Comparison of ENCODE assay signal across 9 cellular contexts in the genomic region with DNA sequence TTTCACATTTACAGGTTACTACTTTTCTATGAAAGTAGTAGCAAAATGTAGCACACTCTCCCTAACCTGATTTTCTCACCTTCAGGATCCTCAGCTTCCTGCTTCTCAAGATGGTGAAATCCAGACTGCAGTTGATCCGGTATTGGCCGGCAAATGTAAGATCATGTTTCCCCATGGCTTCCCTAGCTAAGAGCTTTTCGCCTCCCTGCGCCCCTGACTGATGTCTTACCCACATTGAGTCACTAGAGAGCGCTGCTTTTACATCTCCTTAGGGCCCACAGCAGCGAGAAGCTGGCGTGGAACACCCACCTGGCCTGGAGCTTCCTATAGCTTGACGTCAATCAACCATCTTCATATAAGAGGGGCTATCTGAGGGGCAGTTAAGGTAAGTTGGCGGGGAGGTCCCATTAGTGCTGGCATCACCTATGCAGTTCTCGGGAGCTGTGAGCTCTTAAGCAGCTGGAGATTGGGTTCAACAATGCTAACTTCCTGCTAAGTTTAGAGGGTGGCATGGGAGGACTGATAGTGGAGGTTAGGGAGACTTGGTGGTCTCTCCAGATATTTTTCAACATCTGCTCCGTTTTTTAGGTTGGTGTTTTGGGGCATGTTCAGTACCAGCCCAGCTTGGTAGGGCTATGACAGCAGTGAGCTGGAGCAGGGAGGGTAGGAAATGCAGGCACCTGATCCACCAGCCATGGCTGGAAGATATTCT. TPM values are rescaled to one million over a fixed set of nuclear protein-coding genes. Genes with fewer than 3 reads are reported as not detected.
DNase-seq lines count a peak whose midpoint lies in the region; ATAC-seq and TF ChIP-seq lines count a peak whose summit lies in the region.
"Had no signal": no experiment of that assay in that cellular context is flagged by ENCODE, and none has a peak within 500 bp of the region (broad histone marks: within the 10 kb centered on the region; RNA-seq: fewer than 3 reads in every experiment).

No MANE protein-coding gene starts in this region.

- H3K36me3 Mint-ChIP-seq in nephron (ENCODE audit: low read depth): no peaks in the 10 kb centered on the region

- H3K9me3 ChIP-seq in right atrium auricular region: no peaks in the 10 kb centered on the region

- H3K27ac Mint-ChIP-seq in nephron: peak overlapping the region; percentile 50 to 74 (median 54)

- intact Hi-C loops in Right ventricle myocardium superior (cut with DNase I): no loop called here

- DNase-seq in Right ventricle myocardium superior (no peak), right atrium auricular region (ENCODE audit: low spot score) (no peak), NCI-H1694 treated with DMSO at 0.1 percent for 48 hours (lab: John Stamatoyannopoulos, UW) (peak; percentile 87)
- peak; percentile 50 to 62 for DNase-seq in activated CD4-positive, alpha-beta T cell treated with anti-CD3 and anti-CD28 coated beads for 4 hours

- no peak overlapping the region for H3K4me3 Mint-ChIP-seq in nephron

- ATAC-seq in Right ventricle myocardium superior (ENCODE audit: poor library complexity) (peak; percentile 56), esophagus mucosa (peak; percentile 66), GM18519 (IDR thresholded peaks at IDR 0.05; ENCODE audit: low FRiP score, unreplicated experiment) (no peak), HG03457 (IDR thresholded peaks at IDR 0.05; ENCODE audit: unreplicated experiment) (no peak)

- H3K9me3 Mint-ChIP-seq in nephron: no peaks in the 10 kb centered on the region

- no peak overlapping the region for H3K4me3 ChIP-seq in right atrium auricular region

- no peaks in the 10 kb centered on the region for H3K36me3 ChIP-seq in right atrium auricular region

- no peaks in the 10 kb centered on the region for H3K27me3 Mint-ChIP-seq in nephron (ENCODE audit: low read depth)

- H3K27ac ChIP-seq in right atrium auricular region: no peak overlapping the region

- H3K4me1 ChIP-seq in right atrium auricular region: peaks cover 0 to 12% of the 10 kb centered on the region in 2 donors

- TF ChIP-seq CTCF in right atrium auricular region (IDR thresholded peaks at IDR 0.05) (peak in 1 of 2 donors; percentile 48), nephron (IDR thresholded peaks at IDR 0.05; ENCODE audit: unreplicated experiment in 3 of 3) (peak; percentile 46 to 58 (median 58))

- no peaks in the 10 kb centered on the region for H3K27me3 ChIP-seq in right atrium auricular region

- peaks cover 29% of the 10 kb centered on the region for H3K4me1 Mint-ChIP-seq in nephron

RNA-seq across cellular contexts. Expression of a gene that starts 5.5 kb away (rescaled TPM):
- 0.27 TPM for total RNA-seq in Right ventricle myocardium superior
- total RNA-seq in right atrium auricular region: under 1 TPM; 0.41 to 0.63 TPM
- total RNA-seq in esophagus mucosa: 1.2 TPM

RNA-seq across cellular contexts. Expression of a gene that starts 10.4 kb away (rescaled TPM):
- total RNA-seq in Right ventricle myocardium superior: 69.5 TPM
- total RNA-seq in right atrium auricular region: 10 to 100 TPM; 30.8 to 41.6 TPM
- 38.3 TPM for total RNA-seq in esophagus mucosa

RNA-seq across cellular contexts. Expression of a gene that starts 32.2 kb away (rescaled TPM):
- total RNA-seq in Right ventricle myocardium superior (0.05 TPM), right atrium auricular region (under 1 TPM in 1 of 2 donors, not detected in 1; 0.07 TPM), esophagus mucosa (0.12 TPM)

RNA-seq across cellular contexts. Expression of a gene that starts 38.7 kb away (rescaled TPM):
- total RNA-seq in Right ventricle myocardium superior (3.9 TPM), right atrium auricular region (10 to 100 TPM in 1 of 2 donors, 1 to 10 TPM in 1; 5.5 to 17.0 TPM), esophagus mucosa (2.7 TPM)
- total RNA-seq: glomerular endothelial cell had no signal

Comparison
In these comparisons a context has a peak if more than half of its experiments do, and no peak if none do; other contexts are left out.
1. ATAC-seq: peak in Right ventricle myocardium superior (single experiment) and esophagus mucosa (single experiment); none in GM18519 (single experiment) and HG03457 (single experiment).
2. DNase-seq: peak in NCI-H1694 treated with DMSO at 0.1 percent for 48 hours (single experiment) and activated CD4-positive, alpha-beta T cell treated with anti-CD3 and anti-CD28 coated beads for 4 hours (2 of 2); none in Right ventricle myocardium superior (single experiment) and right atrium auricular region (single experiment).